Comparison of ENCODE assay signal across 24 cellular contexts in genomic region chr1:73160759-73161158, GRCh38.
"Had no signal": no experiment of that assay in that cellular context is flagged by ENCODE, and none has a peak within 500 bp of the region (broad histone marks: within the 10 kb centered on the region; RNA-seq: fewer than 3 reads in every experiment).

No MANE protein-coding gene starts in this region.

- H3K4me3 ChIP-seq: lower lobe of right lung, ovary, right atrium auricular region, right lobe of liver, stomach, testis, thyroid gland, transverse colon, upper lobe of right lung had no signal

- DNase-seq: hippocampal formation; kidney glomerular epithelial cell; left cardiac atrium; lower lobe of right lung; mammary epithelial cell; mesenchymal stem cell; naive thymus-derived CD8-positive, alpha-beta T cell; occipital lobe; ovary; right lobe of liver; stimulated activated CD4-positive, alpha-beta T cell treated with anti-CD3 and anti-CD28 coated beads, Interleukin-12 subunit alpha, Interleukin-12 subunit beta, amount 100 ng/mL, for 4 hours; stimulated activated CD4-positive, alpha-beta T cell treated with anti-CD3 and anti-CD28 coated beads, Interleukin-15, amount 100 ng/mL, for 24 hours; stimulated activated CD4-positive, alpha-beta T cell treated with anti-CD3 and anti-CD28 coated beads, Interleukin-2, amount 100 ng/mL, for 24 hours; stimulated activated CD4-positive, alpha-beta T cell treated with anti-CD3 and anti-CD28 coated beads, Interleukin-4, amount 100 ng/mL, for 1 hour; stimulated activated naive B cell treated with anti-CD40 and anti-IgM and Interleukin-4, amounts not matched to agents 10 μg/mL and 1 μg/mL and 100 μg/mL, for 72 hours; stimulated activated naive CD8-positive, alpha-beta T cell treated with anti-CD3 and anti-CD28 coated beads, Interleukin-15, Interleukin-2, amounts not matched to agents 100 U/mL and 50 U/mL, for 24 hours; stomach; testis; thyroid gland; transverse colon; upper lobe of right lung had no signal

- H3K27ac ChIP-seq: lower lobe of right lung, neutrophil, ovary, right atrium auricular region, right lobe of liver, stomach, testis, thyroid gland, transverse colon, upper lobe of right lung had no signal

- ATAC-seq: left cardiac atrium; left lobe of liver; lower lobe of right lung; naive thymus-derived CD8-positive, alpha-beta T cell; right lobe of liver; stimulated activated naive B cell treated with anti-CD40 and anti-IgM and Interleukin-4, amounts not matched to agents 10 μg/mL and 1 μg/mL and 100 μg/mL, for 72 hours; stimulated activated naive CD8-positive, alpha-beta T cell treated with anti-CD3 and anti-CD28 coated beads, Interleukin-15, Interleukin-2, amounts not matched to agents 100 U/mL and 50 U/mL, for 24 hours; upper lobe of right lung had no signal

- H3K9me3 ChIP-seq: lower lobe of right lung, neutrophil, ovary, right atrium auricular region, right lobe of liver, stomach, testis, thyroid gland, transverse colon, upper lobe of right lung had no signal

- H3K4me1 ChIP-seq: lower lobe of right lung, right atrium auricular region, right lobe of liver, stomach, testis, thyroid gland, transverse colon, upper lobe of right lung had no signal

- H3K27me3 ChIP-seq: neutrophil, ovary, right atrium auricular region, right lobe of liver, stomach, testis, thyroid gland, transverse colon, upper lobe of right lung had no signal

- H3K36me3 ChIP-seq: lower lobe of right lung, neutrophil, ovary, right atrium auricular region, right lobe of liver, stomach, thyroid gland, transverse colon, upper lobe of right lung had no signal
